Comparison of ENCODE assay signal across 3 cellular contexts in genomic region chr12:67439611-67440010, GRCh38.
"Had no signal": no experiment of that assay in that cellular context is flagged by ENCODE, and none has a peak within 500 bp of the region (broad histone marks: within the 10 kb centered on the region; RNA-seq: fewer than 3 reads in every experiment).

No MANE protein-coding gene starts in this region.

- DNase-seq: GDM1, GF-D8 had no signal

- ATAC-seq: GM12878 had no signal

- H3K4me3 ChIP-seq: GM12878 had no signal
